ENCODE assay signal across 1 cellular context in the genomic region with DNA sequence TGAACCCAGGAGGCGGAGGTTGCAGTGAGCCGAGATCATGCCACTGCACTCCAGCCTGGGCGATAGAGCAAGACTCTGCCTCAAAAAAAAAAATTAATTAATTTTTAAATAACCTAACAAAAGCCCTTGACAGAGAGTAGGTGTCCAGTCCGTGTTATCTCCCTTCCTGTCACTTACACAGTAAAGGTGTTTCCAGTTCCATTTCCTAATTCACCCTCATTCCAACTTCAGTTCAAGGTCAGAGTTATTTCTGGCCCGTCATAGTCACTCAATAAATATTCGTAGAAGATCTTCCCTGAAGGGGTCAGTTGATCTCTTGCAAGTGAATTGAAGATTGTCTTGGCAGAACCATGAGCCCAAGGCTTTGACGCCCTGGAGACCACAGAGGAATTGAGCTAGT.
TF ChIP-seq lines count a peak whose summit lies in the region.

No MANE protein-coding gene starts in this region.

TF ChIP-seq in IMR-90, 13 proteins besides CTCF, POLR2A, EP300 and RAD21:
- TF ChIP-seq SMC3 (IDR thresholded peaks at IDR 0.05; ENCODE audit: low read depth, low read length), result no peak
- TF ChIP-seq BHLHE40 (IDR thresholded peaks at IDR 0.05; ENCODE audit: low read depth, low read length), result no peak
- no peak for TF ChIP-seq NFE2L2 (IDR thresholded peaks at IDR 0.05; ENCODE audit: low read depth, low read length)
- TF ChIP-seq RCOR1 (IDR thresholded peaks at IDR 0.05; ENCODE audit: insufficient replicate concordance, low read length), result no peak
- TF ChIP-seq CHD1 (IDR thresholded peaks at IDR 0.05; ENCODE audit: low read depth, low read length), result no peak
- TF ChIP-seq, protein P1, sequence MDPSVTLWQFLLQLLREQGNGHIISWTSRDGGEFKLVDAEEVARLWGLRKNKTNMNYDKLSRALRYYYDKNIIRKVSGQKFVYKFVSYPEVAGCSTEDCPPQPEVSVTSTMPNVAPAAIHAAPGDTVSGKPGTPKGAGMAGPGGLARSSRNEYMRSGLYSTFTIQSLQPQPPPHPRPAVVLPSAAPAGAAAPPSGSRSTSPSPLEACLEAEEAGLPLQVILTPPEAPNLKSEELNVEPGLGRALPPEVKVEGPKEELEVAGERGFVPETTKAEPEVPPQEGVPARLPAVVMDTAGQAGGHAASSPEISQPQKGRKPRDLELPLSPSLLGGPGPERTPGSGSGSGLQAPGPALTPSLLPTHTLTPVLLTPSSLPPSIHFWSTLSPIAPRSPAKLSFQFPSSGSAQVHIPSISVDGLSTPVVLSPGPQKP (IDR thresholded peaks at IDR 0.05; ENCODE audit: borderline replicate concordance, low read depth, low read length), result no peak
- TF ChIP-seq MAFK (IDR thresholded peaks at IDR 0.05; ENCODE audit: low read depth, low read length), result no peak
- TF ChIP-seq RFX5 (IDR thresholded peaks at IDR 0.05; ENCODE audit: low read depth, low read length), result no peak
- no peak for TF ChIP-seq MAZ (IDR thresholded peaks at IDR 0.05; ENCODE audit: borderline replicate concordance, low read depth, low read length)
- no peak for TF ChIP-seq CEBPB (IDR thresholded peaks at IDR 0.05; ENCODE audit: low read depth, low read length)
